ENCODE assay signal across 11 cellular contexts in genomic region chr1:246195296-246195695, GRCh38.
"Had no signal": no experiment of that assay in that cellular context is flagged by ENCODE, and none has a peak within 500 bp of the region (broad histone marks: within the 10 kb centered on the region; RNA-seq: fewer than 3 reads in every experiment).

No MANE protein-coding gene starts in this region.

- FAIRE-seq: H1, H54 had no signal

- H3K36me3 ChIP-seq: HAP-1 had no signal

- H3K4me3 ChIP-seq: GM23248, GM23338, HAP-1 had no signal

- H2AFZ ChIP-seq: GM23248, GM23338 had no signal

- DNase-seq: GM23248, GOT3, H7, H9, HCEC 1CT, HFFc6 had no signal

- ATAC-seq: GM23338, HCT116 had no signal

- H3K9me3 ChIP-seq: HAP-1 had no signal

- H3K9ac ChIP-seq: GM23248 had no signal

- H3K27ac ChIP-seq: GM23248 had no signal

- H3K4me2 ChIP-seq: GM23338 had no signal
